Comparison of ENCODE assay signal across 24 cellular contexts in the genomic region with DNA sequence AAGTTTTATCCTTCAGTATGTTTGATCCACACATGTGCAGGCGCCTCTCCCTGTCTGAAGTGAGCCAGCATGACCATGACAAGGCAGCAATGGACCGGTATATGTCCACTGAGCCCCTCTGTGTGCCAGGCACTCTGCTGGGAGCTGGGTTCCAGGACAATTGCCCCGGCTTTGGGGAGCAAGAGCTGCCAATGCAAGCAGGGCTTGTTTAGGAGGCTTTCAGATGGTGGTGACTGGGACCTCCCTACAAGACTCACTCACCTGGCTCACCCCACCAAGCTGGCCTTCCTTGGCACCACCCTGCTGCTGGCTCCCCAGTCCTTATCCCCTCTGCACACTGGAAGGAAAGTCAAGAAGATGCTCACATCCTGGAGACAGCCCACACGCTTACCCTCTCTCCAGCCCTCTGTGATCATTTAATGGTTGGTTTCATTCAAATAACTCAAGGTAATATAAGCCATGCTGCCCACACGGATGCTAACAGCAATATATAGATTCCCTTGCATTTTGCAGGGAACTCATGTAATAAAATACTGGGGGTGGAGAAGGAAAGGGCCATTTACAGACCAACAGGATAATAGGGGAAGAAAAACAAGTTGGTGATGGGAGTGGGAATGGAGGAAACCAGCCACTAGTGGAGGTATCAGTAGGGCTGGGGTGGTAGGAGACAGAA. TPM values are rescaled to one million over a fixed set of nuclear protein-coding genes. Genes with fewer than 3 reads are reported as not detected.
"Had no signal": no experiment of that assay in that cellular context is flagged by ENCODE, and none has a peak within 500 bp of the region (broad histone marks: within the 10 kb centered on the region; RNA-seq: fewer than 3 reads in every experiment).

No MANE protein-coding gene starts in this region.

- H3K9me3 ChIP-seq: colonic mucosa, esophagus muscularis mucosa, gastroesophageal sphincter, heart left ventricle, left lung, lower lobe of right lung, mucosa of descending colon had no signal

- DNase-seq: cerebellar nuclear complex; colonic mucosa; dermis blood vessel endothelial cell; dorsolateral prefrontal cortex; effector CD4-positive, alpha-beta T cell; effector memory CD4-positive, alpha-beta T cell; foreskin keratinocyte; heart left ventricle; hypothalamus; immature natural killer cell; islet precursor cell; kidney; kidney glomerular epithelial cell; left colon; left lung; left ventricle myocardium superior; lower lobe of right lung; mesenchymal stem cell; mucosa of descending colon had no signal

- H3K27ac ChIP-seq: colonic mucosa, dorsolateral prefrontal cortex, foreskin keratinocyte, heart left ventricle, hepatocyte, left lung, lower lobe of right lung had no signal

- H3K27me3 ChIP-seq: colonic mucosa, dorsolateral prefrontal cortex, esophagus muscularis mucosa, gastroesophageal sphincter, heart left ventricle, hepatocyte had no signal

- ATAC-seq: foreskin keratinocyte, gastroesophageal sphincter, heart left ventricle, left colon, left lung, left ventricle myocardium superior, lower lobe of right lung, mucosa of descending colon had no signal

- H3K4me3 ChIP-seq: colonic mucosa, dorsolateral prefrontal cortex, esophagus muscularis mucosa, gastroesophageal sphincter, heart left ventricle, hepatocyte, left lung, lower lobe of right lung, mucosa of descending colon had no signal

- H3K4me1 ChIP-seq: colonic mucosa, foreskin keratinocyte, left lung, lower lobe of right lung had no signal

- H3K36me3 ChIP-seq: colonic mucosa, esophagus muscularis mucosa, gastroesophageal sphincter, heart left ventricle, left lung, lower lobe of right lung had no signal

RNA-seq across cellular contexts. Expression of a gene that starts 23.6 kb away (rescaled TPM):
- total RNA-seq: endothelial cell of umbilical vein, epithelial cell of proximal tubule had no signal
